ENCODE assay signal across 8 cellular contexts in the genomic region with DNA sequence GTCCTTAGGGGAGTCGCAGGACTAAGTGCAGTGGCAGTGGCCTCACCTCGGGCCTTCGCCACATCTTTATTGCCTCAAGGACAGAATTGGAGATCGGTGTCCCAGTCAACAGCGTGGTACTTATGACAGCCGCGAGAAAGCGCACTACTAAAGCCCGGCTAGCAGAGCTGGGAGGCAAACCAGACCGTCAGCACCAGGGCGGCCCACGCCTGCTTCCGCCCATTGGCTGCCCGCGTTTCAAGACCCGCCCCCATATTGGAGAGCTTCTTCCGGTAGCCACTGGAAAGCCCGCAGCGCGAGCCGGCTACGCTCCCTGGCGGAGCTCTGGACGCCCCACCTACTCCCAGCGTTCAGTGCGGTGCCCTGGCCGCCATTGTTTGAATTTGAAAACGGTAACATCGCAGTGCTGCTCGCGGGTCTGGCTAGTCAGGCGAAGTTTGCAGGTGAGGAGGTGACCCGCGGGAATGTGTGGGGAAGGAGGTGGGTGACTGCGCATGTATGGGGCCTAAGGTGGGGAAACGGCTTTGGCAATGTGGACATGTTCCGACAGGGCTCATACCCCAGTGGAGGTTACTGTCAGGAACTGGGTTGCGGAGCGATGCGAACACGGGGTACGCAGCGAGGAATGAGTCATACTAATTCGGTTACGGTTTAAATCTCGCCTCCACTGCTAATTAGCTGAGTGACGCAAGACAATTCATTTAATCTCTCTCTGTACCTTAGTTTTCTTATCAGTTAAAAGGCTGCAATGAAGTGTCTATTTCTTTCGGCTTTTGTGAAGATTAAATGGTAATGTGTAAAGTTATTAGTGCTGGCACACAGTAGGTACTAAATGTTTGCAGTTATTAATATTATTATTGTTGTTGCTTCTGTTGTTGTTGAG. TPM values are rescaled to one million over a fixed set of nuclear protein-coding genes. Genes with fewer than 3 reads are reported as not detected.
A peak's percentile ranks its signal among the peaks of the same experiment; 100 is the strongest.
DNase-seq lines count a peak whose midpoint lies in the region; ATAC-seq lines count a peak whose summit lies in the region.

A gene with protein sequence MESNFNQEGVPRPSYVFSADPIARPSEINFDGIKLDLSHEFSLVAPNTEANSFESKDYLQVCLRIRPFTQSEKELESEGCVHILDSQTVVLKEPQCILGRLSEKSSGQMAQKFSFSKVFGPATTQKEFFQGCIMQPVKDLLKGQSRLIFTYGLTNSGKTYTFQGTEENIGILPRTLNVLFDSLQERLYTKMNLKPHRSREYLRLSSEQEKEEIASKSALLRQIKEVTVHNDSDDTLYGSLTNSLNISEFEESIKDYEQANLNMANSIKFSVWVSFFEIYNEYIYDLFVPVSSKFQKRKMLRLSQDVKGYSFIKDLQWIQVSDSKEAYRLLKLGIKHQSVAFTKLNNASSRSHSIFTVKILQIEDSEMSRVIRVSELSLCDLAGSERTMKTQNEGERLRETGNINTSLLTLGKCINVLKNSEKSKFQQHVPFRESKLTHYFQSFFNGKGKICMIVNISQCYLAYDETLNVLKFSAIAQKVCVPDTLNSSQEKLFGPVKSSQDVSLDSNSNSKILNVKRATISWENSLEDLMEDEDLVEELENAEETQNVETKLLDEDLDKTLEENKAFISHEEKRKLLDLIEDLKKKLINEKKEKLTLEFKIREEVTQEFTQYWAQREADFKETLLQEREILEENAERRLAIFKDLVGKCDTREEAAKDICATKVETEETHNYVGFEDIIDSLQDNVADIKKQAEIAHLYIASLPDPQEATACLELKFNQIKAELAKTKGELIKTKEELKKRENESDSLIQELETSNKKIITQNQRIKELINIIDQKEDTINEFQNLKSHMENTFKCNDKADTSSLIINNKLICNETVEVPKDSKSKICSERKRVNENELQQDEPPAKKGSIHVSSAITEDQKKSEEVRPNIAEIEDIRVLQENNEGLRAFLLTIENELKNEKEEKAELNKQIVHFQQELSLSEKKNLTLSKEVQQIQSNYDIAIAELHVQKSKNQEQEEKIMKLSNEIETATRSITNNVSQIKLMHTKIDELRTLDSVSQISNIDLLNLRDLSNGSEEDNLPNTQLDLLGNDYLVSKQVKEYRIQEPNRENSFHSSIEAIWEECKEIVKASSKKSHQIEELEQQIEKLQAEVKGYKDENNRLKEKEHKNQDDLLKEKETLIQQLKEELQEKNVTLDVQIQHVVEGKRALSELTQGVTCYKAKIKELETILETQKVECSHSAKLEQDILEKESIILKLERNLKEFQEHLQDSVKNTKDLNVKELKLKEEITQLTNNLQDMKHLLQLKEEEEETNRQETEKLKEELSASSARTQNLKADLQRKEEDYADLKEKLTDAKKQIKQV (N-terminal part only) (plus strand): TSS at position 353 of the 883 bp plus-strand sequence. CDS start 3,705 bp downstream, outside the sequence.

- H3K36me3 Mint-ChIP-seq in dendritic cell treated with granulocyte-macrophage colony-stimulating factor and Interleukin-4, amounts not matched to agents 40 ng/mL and 50 ng/mL, for 4 days (ENCODE audit: low read depth): peaks cover 10% of the 10 kb centered on the region

- ATAC-seq in GM19395 (IDR thresholded peaks at IDR 0.05; ENCODE audit: unreplicated experiment) (peak; percentile 97), HG03565 (IDR thresholded peaks at IDR 0.05; ENCODE audit: unreplicated experiment) (peak; percentile 93), left lobe of liver (peak; percentile 98)

- intact Hi-C loops in dendritic cell treated with granulocyte-macrophage colony-stimulating factor and Interleukin-4, amounts not matched to agents 40 ng/mL and 50 ng/mL, for 4 days (cut with micrococcal nuclease): loop anchor here (2.0 to 10.0 kb wide), 3 partner anchors 36 to 277 kb away; a partner anchor contains a TSS

- H3K27ac Mint-ChIP-seq in dendritic cell treated with granulocyte-macrophage colony-stimulating factor and Interleukin-4, amounts not matched to agents 40 ng/mL and 50 ng/mL, for 4 days: peak within 1 kb of the TSS; percentile 95

- no peaks in the 10 kb centered on the region for H3K27me3 Mint-ChIP-seq in dendritic cell treated with granulocyte-macrophage colony-stimulating factor and Interleukin-4, amounts not matched to agents 40 ng/mL and 50 ng/mL, for 4 days

- DNase-seq in CD1c-positive myeloid dendritic cell (ENCODE audit: extremely low spot score): peak; percentile 98
- peak; percentile 75 for DNase-seq in NCI-H748 treated with DMSO at 0.1 percent for 48 hours (lab: John Stamatoyannopoulos, UW)
- peak; percentile 87 to 94 for DNase-seq in activated CD4-positive, alpha-beta T cell treated with anti-CD3 and anti-CD28 coated beads, Interleukin-2, amount 50 U/mL, for 24 hours (ENCODE audit: low read depth in 1 of 2, low spot score in 1 of 2)
- peak; percentile 97 for DNase-seq in left lobe of liver (ENCODE audit: low spot score)
- peak; percentile 92 for DNase-seq in stimulated activated CD4-positive, alpha-beta T cell treated with anti-CD3 and anti-CD28 coated beads, Interleukin-2, amount 100 ng/mL, for 4 hours (ENCODE audit: low read depth)

- peaks cover 28% of the 10 kb centered on the region for H3K4me1 Mint-ChIP-seq in dendritic cell treated with granulocyte-macrophage colony-stimulating factor and Interleukin-4, amounts not matched to agents 40 ng/mL and 50 ng/mL, for 4 days (ENCODE audit: low read depth)

- H3K4me3 Mint-ChIP-seq in dendritic cell treated with granulocyte-macrophage colony-stimulating factor and Interleukin-4, amounts not matched to agents 40 ng/mL and 50 ng/mL, for 4 days: peak within 1 kb of the TSS; percentile 90

- H3K9me3 Mint-ChIP-seq in dendritic cell treated with granulocyte-macrophage colony-stimulating factor and Interleukin-4, amounts not matched to agents 40 ng/mL and 50 ng/mL, for 4 days: no peaks in the 10 kb centered on the region

RNA-seq across cellular contexts. Expression of the gene that starts here (rescaled TPM):
- total RNA-seq in left lobe of liver: 2.0 TPM

Comparison
In these comparisons a context has a peak if more than half of its experiments do, and no peak if none do; other contexts are left out.
1. Peak in every context shown above with its lines: DNase-seq and ATAC-seq.